In the genomic region with DNA sequence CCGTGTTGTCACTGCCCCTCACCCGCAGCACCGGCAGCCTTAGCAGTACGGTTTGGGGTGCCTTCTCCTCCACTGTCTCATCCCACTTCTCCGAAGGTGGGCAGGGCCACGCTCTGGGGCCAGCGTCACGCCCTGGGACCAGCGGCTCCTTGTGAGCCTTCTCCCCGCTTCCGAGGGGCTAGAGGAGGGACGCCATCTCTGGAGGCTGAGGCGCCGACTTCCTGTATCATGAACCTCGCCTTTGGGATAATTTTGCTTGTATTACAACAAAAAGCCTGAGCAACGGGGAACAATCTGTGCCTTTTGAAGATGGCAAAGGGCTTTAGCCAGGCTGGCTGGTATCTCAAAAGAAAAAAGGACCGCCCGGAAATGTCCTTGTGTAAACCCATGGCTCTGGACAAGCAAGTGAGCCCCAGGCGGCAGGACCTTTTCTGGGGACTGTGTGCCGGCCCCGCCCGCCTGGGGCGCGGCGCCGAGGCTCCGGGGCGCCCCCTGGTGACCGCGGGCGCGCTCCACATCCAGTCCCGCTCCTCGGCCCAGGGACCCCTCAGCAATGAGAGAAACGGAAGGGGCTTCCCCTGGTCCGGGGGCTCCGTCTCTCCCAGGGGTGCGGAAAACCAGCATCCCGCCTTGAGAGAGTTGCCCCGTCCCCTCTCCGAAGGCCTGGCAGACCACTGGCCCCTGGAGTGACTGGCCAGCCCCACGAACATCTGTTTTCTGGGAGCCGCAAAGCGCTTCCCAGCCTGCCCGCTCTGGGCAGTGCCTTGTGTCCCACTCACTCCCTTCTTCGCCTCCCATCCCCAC, we compare ENCODE assay signal across 8 cellular contexts. TPM values are rescaled to one million over a fixed set of nuclear protein-coding genes. Genes with fewer than 3 reads are reported as not detected.
A peak's percentile ranks its signal among the peaks of the same experiment; 100 is the strongest.
DNase-seq lines count a peak whose midpoint lies in the region; ATAC-seq and TF ChIP-seq lines count a peak whose summit lies in the region.

No MANE protein-coding gene starts in this region.

- H4K91ac ChIP-seq in trophoblast cell (ENCODE audit: low read depth, low read length) = peak overlapping the region; percentile 96

- H3K79me1 ChIP-seq in trophoblast cell (ENCODE audit: low read length) = peaks cover 34% of the 10 kb centered on the region

- peak overlapping the region; percentile 65 for H3K9ac ChIP-seq in trophoblast cell (ENCODE audit: low read length)

- H3K27me3 ChIP-seq in trophoblast cell (ENCODE audit: insufficient read depth, low read length) (no peaks in the 10 kb centered on the region), uterus (no peaks in the 10 kb centered on the region)

- H2AK5ac ChIP-seq in trophoblast cell (ENCODE audit: low read length) = peak overlapping the region; percentile 97

- peak overlapping the region; percentile 82 for H2AFZ ChIP-seq in trophoblast cell (ENCODE audit: insufficient read depth, low read length, poor library complexity)

- in situ Hi-C loops in Caki2 (cut with HindIII; ENCODE audit: low pct_unique_long_range_greater_than_20kb, low sequenced_read_pairs) = no loop called here

- peak overlapping the region; percentile 94 for H4K12ac ChIP-seq in trophoblast cell (ENCODE audit: low read depth, low read length)

- no peaks in the 10 kb centered on the region for H3K9me3 ChIP-seq in trophoblast cell (ENCODE audit: insufficient read depth, low read depth, low read length)
- no peaks in the 10 kb centered on the region for H3K9me3 ChIP-seq in uterus

- H3K4me1 Mint-ChIP-seq in activated naive CD8-positive, alpha-beta T cell treated with anti-CD3 and anti-CD28 coated beads, Interleukin-2, amount 10 ng/mL, durations not matched to agents 7 days and 5 days = peaks cover 2% of the 10 kb centered on the region

- H3K27ac ChIP-seq in trophoblast cell (ENCODE audit: low read depth, low read length) = peak overlapping the region; percentile 88
- peak overlapping the region; percentile 89 to 100 for H3K27ac ChIP-seq in uterus

- peak overlapping the region; percentile 92 for H2BK120ac ChIP-seq in trophoblast cell (ENCODE audit: insufficient read depth, low read length, poor library complexity)

- no peaks in the 10 kb centered on the region for H3K27me3 Mint-ChIP-seq in activated naive CD8-positive, alpha-beta T cell treated with anti-CD3 and anti-CD28 coated beads, Interleukin-2, amount 10 ng/mL, durations not matched to agents 7 days and 5 days

- H2BK5ac ChIP-seq in trophoblast cell (ENCODE audit: low read depth, low read length, poor library complexity) = peak overlapping the region; percentile 93

- TF ChIP-seq POLR2A in uterus (IDR thresholded peaks at IDR 0.05) = peak in 1 of 2 donors; percentile 42

- no peaks in the 10 kb centered on the region for H3K9me3 Mint-ChIP-seq in activated naive CD8-positive, alpha-beta T cell treated with anti-CD3 and anti-CD28 coated beads, Interleukin-2, amount 10 ng/mL, durations not matched to agents 7 days and 5 days

- no peak overlapping the region for H3K4me3 ChIP-seq in trophoblast cell (ENCODE audit: low read depth, low read length)
- peak overlapping the region; percentile 35 to 66 for H3K4me3 ChIP-seq in uterus

- intact Hi-C loops in cardiac septum (cut with DNase I) = loop anchor here (1.0 to 10.0 kb wide), 2 partner anchors 43 to 100 kb away; no protein-coding TSS in a partner anchor
- intact Hi-C loops in uterus (cut with DNase I; ENCODE audit: low total_unique reads) = no loop called here

- peak overlapping the region; percentile 90 for H4K8ac ChIP-seq in trophoblast cell (ENCODE audit: low read depth, low read length)

- DNase-seq in Caki2 (ENCODE audit: low read depth) (peak; percentile 66), cardiac septum (ENCODE audit: low spot score) (peak; percentile 88), trophoblast cell (peak; percentile 51 to 63), uterus (peak; percentile 73 to 81)
- peak; percentile 90 for DNase-seq in activated naive CD8-positive, alpha-beta T cell treated with anti-CD3 and anti-CD28 coated beads, Interleukin-2, amount 10 ng/mL, durations not matched to agents 7 days and 5 days

- peaks cover 8% of the 10 kb centered on the region for H3K79me2 ChIP-seq in trophoblast cell (ENCODE audit: control insufficient read depth, insufficient read depth, low read length, poor library complexity)

- H3K36me3 ChIP-seq in trophoblast cell (ENCODE audit: control insufficient read depth in 1 of 2, insufficient read depth in 2 of 2, low read length in 2 of 2) (peaks cover 22 to 27% of the 10 kb centered on the region in 2 experiments), uterus (no peaks in the 10 kb centered on the region)

- peak; percentile 62 for ATAC-seq in GM19397 (IDR thresholded peaks at IDR 0.05; ENCODE audit: unreplicated experiment)
- ATAC-seq in HG03469 (IDR thresholded peaks at IDR 0.05; ENCODE audit: unreplicated experiment) = peak; percentile 77
- peak; percentile 87 for ATAC-seq in SK-N-SH treated with all-trans-retinoic acid at 6 μM for 48 hours
- ATAC-seq in activated naive CD8-positive, alpha-beta T cell treated with anti-CD3 and anti-CD28 coated beads, Interleukin-2, amount 10 ng/mL, durations not matched to agents 7 days and 5 days (ENCODE audit: low read depth) = peak; percentile 92

- peak; percentile 90 to 99 (median 96) for TF ChIP-seq CTCF in uterus (IDR thresholded peaks at IDR 0.05)

- H3K4ac ChIP-seq in trophoblast cell (ENCODE audit: low read depth, low read length) = peak overlapping the region; percentile 81

- H3K18ac ChIP-seq in trophoblast cell (ENCODE audit: low read length) = peak overlapping the region; percentile 94

- peak overlapping the region; percentile 68 for H3K4me3 Mint-ChIP-seq in activated naive CD8-positive, alpha-beta T cell treated with anti-CD3 and anti-CD28 coated beads, Interleukin-2, amount 10 ng/mL, durations not matched to agents 7 days and 5 days

- H3K27ac Mint-ChIP-seq in activated naive CD8-positive, alpha-beta T cell treated with anti-CD3 and anti-CD28 coated beads, Interleukin-2, amount 10 ng/mL, durations not matched to agents 7 days and 5 days = peak overlapping the region; percentile 86

- H2BK12ac ChIP-seq in trophoblast cell (ENCODE audit: low read length) = peak overlapping the region; percentile 92

- H3K4me1 ChIP-seq in trophoblast cell (ENCODE audit: control insufficient read depth in 1 of 2, insufficient read depth in 2 of 2, low read length in 2 of 2) (peaks cover 45 to 56% of the 10 kb centered on the region in 2 experiments), uterus (peaks cover 0 to 20% of the 10 kb centered on the region in 2 donors)

- WGBS in trophoblast cell (ENCODE audit: extremely low coverage, insufficient coverage, insufficient read length) = no CpG with 5 or more reads among the region's 46 CpGs

- peak overlapping the region; percentile 95 for H3K14ac ChIP-seq in trophoblast cell (ENCODE audit: low read length)

- H3K23ac ChIP-seq in trophoblast cell (ENCODE audit: low read length) = no peak overlapping the region

- no peaks in the 10 kb centered on the region for H3K36me3 Mint-ChIP-seq in activated naive CD8-positive, alpha-beta T cell treated with anti-CD3 and anti-CD28 coated beads, Interleukin-2, amount 10 ng/mL, durations not matched to agents 7 days and 5 days

- POLR2A ChIA-PET in activated naive CD8-positive, alpha-beta T cell treated with anti-CD3 and anti-CD28 coated beads, Interleukin-2, amount 10 ng/mL, durations not matched to agents 7 days and 5 days (lab: Charles Lee) = interaction anchor here (3.5 kb wide), 1 partner anchor 42 kb away, joined by 9 read pairs; no protein-coding TSS in a partner anchor

- H3K4me2 ChIP-seq in trophoblast cell (ENCODE audit: low read length) = peak overlapping the region; percentile 64

TF ChIP-seq in SK-N-SH treated with all-trans-retinoic acid at 6 μM for 48 hours, 23 proteins besides CTCF, POLR2A, EP300 and RAD21:
- TF ChIP-seq ARNTL (CRISPR knock-in tag; IDR thresholded peaks at IDR 0.05; ENCODE audit: borderline replicate concordance, low read depth) (no peak), ZFP3 (CRISPR knock-in tag; IDR thresholded peaks at IDR 0.05) (0 out of 2 replicates have a peak, but pooled peaks have one; percentile 47)

RNA-seq across cellular contexts. Expression of gene DEPP1, which starts 3.8 kb away (rescaled TPM):
- total RNA-seq in Caki2 (2014; rRNA removed; shearing (Covaris generic); ENCODE audit: low replicate concordance) = 0.43 and 2.8 TPM in 2 replicates
- total RNA-seq in activated naive CD8-positive, alpha-beta T cell treated with anti-CD3 and anti-CD28 coated beads, Interleukin-2, amount 10 ng/mL, durations not matched to agents 7 days and 5 days = under 1 TPM in 1 of 2 experiments, not detected in 1; 0.23 TPM
- total RNA-seq in cardiac septum = 45.5 TPM
- 120 and 128 TPM in 2 replicates for polyA plus RNA-seq in trophoblast cell (2013)
- total RNA-seq in uterus = 100 to 1,000 TPM in 1 of 4 donors, 10 to 100 TPM in 2, 1 to 10 TPM in 1; 8.2 to 266 (median 52.8) TPM

RNA-seq across cellular contexts. Expression of gene RASSF4, which starts 15.2 kb away (rescaled TPM):
- 2.9 and 3.4 TPM in 2 replicates for total RNA-seq in Caki2 (2014; rRNA removed; shearing (Covaris generic); ENCODE audit: low replicate concordance)
- total RNA-seq in activated naive CD8-positive, alpha-beta T cell treated with anti-CD3 and anti-CD28 coated beads, Interleukin-2, amount 10 ng/mL, durations not matched to agents 7 days and 5 days = 1 to 10 TPM; 3.0 to 3.1 TPM
- total RNA-seq in cardiac septum = 47.5 TPM
- polyA plus RNA-seq in trophoblast cell (2013) = 9.7 and 11.1 TPM in 2 replicates
- 10 to 100 TPM in 1 of 4 donors, 1 to 10 TPM in 3; 6.1 to 26.5 (median 8.2) TPM for total RNA-seq in uterus

RNA-seq across cellular contexts. Expression of gene ZNF22, which starts 25.9 kb away (rescaled TPM):
- total RNA-seq in Caki2 (2014; rRNA removed; shearing (Covaris generic); ENCODE audit: low replicate concordance) = 0.09 TPM in 1 of 2 replicates, not detected in the other
- 10 to 100 TPM; 42.8 TPM for total RNA-seq in activated naive CD8-positive, alpha-beta T cell treated with anti-CD3 and anti-CD28 coated beads, Interleukin-2, amount 10 ng/mL, durations not matched to agents 7 days and 5 days
- total RNA-seq in cardiac septum = 14.9 TPM
- polyA plus RNA-seq in trophoblast cell (2013) = 31.5 and 32.1 TPM in 2 replicates
- total RNA-seq in uterus = 10 to 100 TPM; 20.7 to 78.1 (median 34.6) TPM

Comparison
In these comparisons a context has a peak if more than half of its experiments do, and no peak if none do; other contexts are left out.
1. RNA of gene ZNF22, which starts 25.9 kb away (total RNA-seq): 42.8 TPM in activated naive CD8-positive, alpha-beta T cell treated with anti-CD3 and anti-CD28 coated beads, Interleukin-2, amount 10 ng/mL, durations not matched to agents 7 days and 5 days, 20.7 to 78.1 TPM in uterus and 14.9 TPM in cardiac septum (single experiment); 0.09 TPM in Caki2; every median in the first group is over 10 times any median in the second.
2. Peak in every context shown above with its lines, with median percentiles within 50 percentile points of each other: DNase-seq and ATAC-seq.